In the genomic region with DNA sequence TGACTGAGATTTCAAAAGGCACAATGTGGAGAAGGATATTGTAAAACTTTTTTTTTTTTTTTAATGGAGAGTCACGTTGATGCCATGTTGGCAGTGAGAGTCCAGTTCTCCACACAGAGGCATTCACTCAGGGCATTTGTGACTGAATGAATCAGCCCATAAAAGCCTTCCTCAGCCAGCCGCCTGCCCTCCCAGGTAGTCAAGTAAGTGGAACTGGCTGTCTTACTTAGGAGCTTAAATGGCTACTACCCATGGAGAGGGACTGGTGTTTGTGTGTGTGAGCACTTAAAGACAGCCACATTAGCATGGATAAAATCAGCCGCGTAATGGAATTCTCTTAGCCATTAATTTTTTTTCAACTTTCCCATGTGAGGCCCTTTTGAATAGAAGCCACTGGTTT, we compare ENCODE assay signal across 8 cellular contexts.
"Had no signal": no experiment of that assay in that cellular context is flagged by ENCODE, and none has a peak within 500 bp of the region (broad histone marks: within the 10 kb centered on the region; RNA-seq: fewer than 3 reads in every experiment).

No MANE protein-coding gene starts in this region.

- H3K27me3 Mint-ChIP-seq: activated T-helper 17 cell treated with anti-CD3 and anti-CD28 coated beads, Interleukin-2, amount 50 U/mL, for 72 hours had no signal

- H3K4me1 ChIP-seq: ascending aorta, psoas muscle, tibial artery had no signal

- H3K4me3 Mint-ChIP-seq: activated T-helper 17 cell treated with anti-CD3 and anti-CD28 coated beads, Interleukin-2, amount 50 U/mL, for 72 hours; nephron; stimulated activated effector memory CD8-positive, alpha-beta T cell treated with anti-CD3 and anti-CD28 coated beads, Interleukin-12 subunit alpha, Interleukin-12 subunit beta, amount 100 ng/mL, for 72 hours had no signal

- H3K9me3 Mint-ChIP-seq: activated T-helper 17 cell treated with anti-CD3 and anti-CD28 coated beads, Interleukin-2, amount 50 U/mL, for 72 hours; nephron; stimulated activated effector memory CD8-positive, alpha-beta T cell treated with anti-CD3 and anti-CD28 coated beads, Interleukin-12 subunit alpha, Interleukin-12 subunit beta, amount 100 ng/mL, for 72 hours had no signal

- H3K27ac Mint-ChIP-seq: activated T-helper 17 cell treated with anti-CD3 and anti-CD28 coated beads, Interleukin-2, amount 50 U/mL, for 72 hours; nephron; stimulated activated effector memory CD8-positive, alpha-beta T cell treated with anti-CD3 and anti-CD28 coated beads, Interleukin-12 subunit alpha, Interleukin-12 subunit beta, amount 100 ng/mL, for 72 hours had no signal

- H3K9me3 ChIP-seq: ascending aorta, psoas muscle, tibial artery had no signal

- H3K27me3 ChIP-seq: ascending aorta, tibial artery had no signal

- H3K4me3 ChIP-seq: ascending aorta, psoas muscle, tibial artery had no signal

- H3K27ac ChIP-seq: ascending aorta, psoas muscle, tibial artery had no signal

- DNase-seq: activated CD4-positive, alpha-beta T cell treated with anti-CD3 and anti-CD28 coated beads, Interleukin-2, amount 50 U/mL, for 4 hours; activated naive CD4-positive, alpha-beta T cell treated with Interleukin-2 at 50 U/mL for 16 hours; psoas muscle had no signal
